In the genomic region with DNA sequence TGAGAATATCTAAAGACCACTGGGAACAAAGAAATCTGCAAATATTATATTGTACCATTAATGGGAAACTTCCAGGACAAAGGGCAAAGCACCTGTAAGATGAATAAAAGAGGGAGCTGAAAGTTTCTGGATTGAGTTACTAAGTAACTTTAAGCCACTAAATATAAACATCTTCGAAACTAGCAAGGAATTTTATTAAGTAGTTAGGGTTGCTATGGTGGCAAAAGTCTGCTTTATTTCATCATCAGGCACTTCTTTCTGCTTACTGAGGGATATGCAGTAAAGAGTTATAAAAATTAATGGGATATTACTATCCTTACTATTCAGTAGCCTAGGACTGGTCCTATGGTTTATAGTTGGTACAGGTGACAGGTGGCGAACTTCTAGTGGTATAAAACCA, we compare ENCODE assay signal across 20 cellular contexts. TPM values are rescaled to one million over a fixed set of nuclear protein-coding genes. Genes with fewer than 3 reads are reported as not detected.
DNase-seq lines count a peak whose midpoint lies in the region; ATAC-seq and TF ChIP-seq lines count a peak whose summit lies in the region.
"Had no signal": no experiment of that assay in that cellular context is flagged by ENCODE, and none has a peak within 500 bp of the region (broad histone marks: within the 10 kb centered on the region; RNA-seq: fewer than 3 reads in every experiment).

No MANE protein-coding gene starts in this region.

- H3K4me1 Mint-ChIP-seq in progenitor cell of endocrine pancreas (ENCODE audit: low read depth): no peaks in the 10 kb centered on the region
- H3K4me1 Mint-ChIP-seq in activated CD4-positive, alpha-beta T cell treated with anti-CD3 and anti-CD28 coated beads, Interleukin-2, amount 10 ng/mL, durations not matched to agents 24 days and 14 days: no peaks in the 10 kb centered on the region
- H3K4me1 Mint-ChIP-seq: B cell had no signal

- ATAC-seq in left lung: peak; percentile 57
- no peak for ATAC-seq in GM18907 (IDR thresholded peaks at IDR 0.05; ENCODE audit: unreplicated experiment)
- ATAC-seq: A549; CD8-positive, alpha-beta T cell; GM12878 had no signal

- TF ChIP-seq CTCF in hepatocyte (IDR thresholded peaks at IDR 0.05; ENCODE audit: poor library complexity): no peak
- no peak for TF ChIP-seq CTCF in left lung (IDR thresholded peaks at IDR 0.05)
- no peak for TF ChIP-seq CTCF in progenitor cell of endocrine pancreas (IDR thresholded peaks at IDR 0.05; ENCODE audit: unreplicated experiment)
- TF ChIP-seq CTCF in prostate gland (IDR thresholded peaks at IDR 0.05): no peak

- H3K9me2 ChIP-seq in hepatocyte (replicated peaks; ENCODE audit: insufficient read depth): no peaks in the 10 kb centered on the region

- no peak overlapping the region for H2AFZ ChIP-seq in hepatocyte

- no peaks in the 10 kb centered on the region for H3K4me1 ChIP-seq in hepatocyte (ENCODE audit: insufficient read depth)
- no peaks in the 10 kb centered on the region for H3K4me1 ChIP-seq in left lung
- no peaks in the 10 kb centered on the region for H3K4me1 ChIP-seq in prostate gland (replicated peaks)
- H3K4me1 ChIP-seq: A549; BLaER1 treated with 17β-estradiol and CSF1 and Interleukin-3, amounts not matched to agents 10 nM and 100 nM; Caco-2 had no signal

- H3K4me2 ChIP-seq in hepatocyte: no peak overlapping the region
- H3K4me2 ChIP-seq: A549; BLaER1 treated with 17β-estradiol and CSF1 and Interleukin-3, amounts not matched to agents 10 nM and 100 nM had no signal

- H3K27ac ChIP-seq in hepatocyte (peak overlapping the region; percentile 6), left lung (no peak overlapping the region), prostate gland (no peak overlapping the region)
- H3K27ac ChIP-seq: 22Rv1; A549; BLaER1 treated with 17β-estradiol and CSF1 and Interleukin-3, amounts not matched to agents 10 nM and 100 nM; C4-2B had no signal

- no peaks in the 10 kb centered on the region for H3K9me3 ChIP-seq in hepatocyte (ENCODE audit: low read depth)
- no peaks in the 10 kb centered on the region for H3K9me3 ChIP-seq in left lung
- H3K9me3 ChIP-seq in prostate gland: no peaks in the 10 kb centered on the region
- H3K9me3 ChIP-seq: A549; BLaER1 treated with 17β-estradiol and CSF1 and Interleukin-3, amounts not matched to agents 10 nM and 100 nM; Caco-2 had no signal

- TF ChIP-seq POLR2A in prostate gland (IDR thresholded peaks at IDR 0.05): no peak

- WGBS in hepatocyte (ENCODE audit: low lambda C conversion rate, missing lambda C conversion rate): 67% methylated on average over 2 of the region's 2 CpGs
- WGBS in prostate gland: 80% methylated on average over 2 of the region's 2 CpGs

- H3K4me3 ChIP-seq in hepatocyte (no peak overlapping the region), left lung (no peak overlapping the region), prostate gland (no peak overlapping the region)
- H3K4me3 ChIP-seq: A549; BLaER1 treated with 17β-estradiol and CSF1 and Interleukin-3, amounts not matched to agents 10 nM and 100 nM; GM12878 had no signal

- peak overlapping the region; percentile 9 for H3K27ac Mint-ChIP-seq in progenitor cell of endocrine pancreas
- H3K27ac Mint-ChIP-seq in activated CD4-positive, alpha-beta T cell treated with anti-CD3 and anti-CD28 coated beads, Interleukin-2, amount 10 ng/mL, durations not matched to agents 24 days and 14 days: no peak overlapping the region
- H3K27ac Mint-ChIP-seq: B cell; CD4-positive, alpha-beta T cell; CD8-positive, alpha-beta T cell had no signal

- no peak overlapping the region for H3K4me3 Mint-ChIP-seq in progenitor cell of endocrine pancreas (ENCODE audit: low read depth)
- no peak overlapping the region for H3K4me3 Mint-ChIP-seq in activated CD4-positive, alpha-beta T cell treated with anti-CD3 and anti-CD28 coated beads, Interleukin-2, amount 10 ng/mL, durations not matched to agents 24 days and 14 days
- H3K4me3 Mint-ChIP-seq: B cell; CD4-positive, alpha-beta T cell; CD8-positive, alpha-beta T cell had no signal

- no peak for DNase-seq in hepatocyte (ENCODE audit: low spot score)
- DNase-seq in left lung: no peak
- DNase-seq in progenitor cell of endocrine pancreas (ENCODE audit: low spot score, unreplicated experiment): no peak
- DNase-seq in renal cortical epithelial cell (ENCODE audit: low read depth): peak; percentile 57
- no peak for DNase-seq in activated CD4-positive, alpha-beta T cell treated with anti-CD3 and anti-CD28 coated beads, Interleukin-2, amount 10 ng/mL, durations not matched to agents 24 days and 14 days
- no peak for DNase-seq in prostate gland (ENCODE audit: low spot score)
- DNase-seq: AML-193; Caco-2; Calu3; CD4-positive, alpha-beta T cell; CD8-positive, alpha-beta T cell; DMS79 treated with DMSO at 0.1 percent for 48 hours; GF-D8 had no signal

- no peaks in the 10 kb centered on the region for H3K36me3 ChIP-seq in hepatocyte (replicated peaks; ENCODE audit: insufficient read depth, low read depth)
- H3K36me3 ChIP-seq in left lung: peaks cover 0 to 3% of the 10 kb centered on the region in 2 donors
- H3K36me3 ChIP-seq in prostate gland: no peaks in the 10 kb centered on the region
- H3K36me3 ChIP-seq: BLaER1 treated with 17β-estradiol and CSF1 and Interleukin-3, amounts not matched to agents 10 nM and 100 nM had no signal

- no peaks in the 10 kb centered on the region for H3K27me3 ChIP-seq in hepatocyte
- H3K27me3 ChIP-seq in left lung: no peaks in the 10 kb centered on the region
- H3K27me3 ChIP-seq in prostate gland (replicated peaks; ENCODE audit: insufficient read depth): no peaks in the 10 kb centered on the region

- H4K20me1 ChIP-seq in hepatocyte (ENCODE audit: insufficient read depth, poor library complexity, severe bottlenecking): no peaks in the 10 kb centered on the region

- intact Hi-C loops in left lung (cut with DNase I): no loop called here
- intact Hi-C loops in activated CD4-positive, alpha-beta T cell treated with anti-CD3 and anti-CD28 coated beads, Interleukin-2, amount 10 ng/mL, durations not matched to agents 24 days and 14 days (cut with micrococcal nuclease): no loop called here
- intact Hi-C loops in prostate gland (cut with DNase I): no loop called here

- peaks cover 30% of the 10 kb centered on the region for H3K36me3 Mint-ChIP-seq in progenitor cell of endocrine pancreas (ENCODE audit: insufficient read depth)
- H3K36me3 Mint-ChIP-seq in activated CD4-positive, alpha-beta T cell treated with anti-CD3 and anti-CD28 coated beads, Interleukin-2, amount 10 ng/mL, durations not matched to agents 24 days and 14 days (ENCODE audit: low read depth): no peaks in the 10 kb centered on the region

- H3K9me3 Mint-ChIP-seq in progenitor cell of endocrine pancreas (ENCODE audit: low read depth): no peaks in the 10 kb centered on the region
- no peaks in the 10 kb centered on the region for H3K9me3 Mint-ChIP-seq in activated CD4-positive, alpha-beta T cell treated with anti-CD3 and anti-CD28 coated beads, Interleukin-2, amount 10 ng/mL, durations not matched to agents 24 days and 14 days
- H3K9me3 Mint-ChIP-seq: CD4-positive, alpha-beta T cell; CD8-positive, alpha-beta T cell had no signal

- no peaks in the 10 kb centered on the region for H3K79me2 ChIP-seq in hepatocyte

- H3K27me3 Mint-ChIP-seq in progenitor cell of endocrine pancreas: no peaks in the 10 kb centered on the region
- H3K27me3 Mint-ChIP-seq in activated CD4-positive, alpha-beta T cell treated with anti-CD3 and anti-CD28 coated beads, Interleukin-2, amount 10 ng/mL, durations not matched to agents 24 days and 14 days: no peaks in the 10 kb centered on the region
- H3K27me3 Mint-ChIP-seq: B cell; CD4-positive, alpha-beta T cell had no signal

RNA-seq across cellular contexts. Expression of gene SMARCA1, which starts 33.0 kb away (rescaled TPM):
- total RNA-seq in hepatocyte (118 and 119 TPM in 2 replicates), left lung (10 to 100 TPM; 26.1 to 46.9 TPM), progenitor cell of endocrine pancreas (183 TPM in 2 replicates), renal cortical epithelial cell (65.8 and 136 TPM in 2 replicates), prostate gland (100 to 1,000 TPM in 1 of 2 donors, 10 to 100 TPM in 1; 41.9 to 157 TPM)
- polyA plus RNA-seq in hepatocyte: 66.7 and 69.0 TPM in 2 replicates
- not detected in 2 replicates for total RNA-seq in activated CD4-positive, alpha-beta T cell treated with anti-CD3 and anti-CD28 coated beads, Interleukin-2, amount 10 ng/mL, durations not matched to agents 24 days and 14 days

RNA-seq across cellular contexts. Expression of gene OCRL, which starts 49.7 kb away (rescaled TPM):
- total RNA-seq in hepatocyte (18.4 and 21.6 TPM in 2 replicates), left lung (10 to 100 TPM; 21.3 to 22.9 TPM), progenitor cell of endocrine pancreas (57.2 and 60.3 TPM in 2 replicates), renal cortical epithelial cell (18.6 and 28.0 TPM in 2 replicates), prostate gland (10 to 100 TPM; 16.7 to 77.1 TPM)
- 10.5 and 11.2 TPM in 2 replicates for polyA plus RNA-seq in hepatocyte
- 3.8 and 4.2 TPM in 2 replicates for total RNA-seq in activated CD4-positive, alpha-beta T cell treated with anti-CD3 and anti-CD28 coated beads, Interleukin-2, amount 10 ng/mL, durations not matched to agents 24 days and 14 days

Comparison
In these comparisons a context has a peak if more than half of its experiments do, and no peak if none do; other contexts are left out.
1. RNA of gene SMARCA1, which starts 33.0 kb away (total RNA-seq): 183 TPM in progenitor cell of endocrine pancreas, 41.9 to 157 TPM in prostate gland, 65.8 to 136 TPM in renal cortical epithelial cell, 118 to 119 TPM in hepatocyte and 26.1 to 46.9 TPM in left lung; not detected in activated CD4-positive, alpha-beta T cell treated with anti-CD3 and anti-CD28 coated beads, Interleukin-2, amount 10 ng/mL, durations not matched to agents 24 days and 14 days; every median in the first group is over 10 times any median in the second.